In the genomic region with DNA sequence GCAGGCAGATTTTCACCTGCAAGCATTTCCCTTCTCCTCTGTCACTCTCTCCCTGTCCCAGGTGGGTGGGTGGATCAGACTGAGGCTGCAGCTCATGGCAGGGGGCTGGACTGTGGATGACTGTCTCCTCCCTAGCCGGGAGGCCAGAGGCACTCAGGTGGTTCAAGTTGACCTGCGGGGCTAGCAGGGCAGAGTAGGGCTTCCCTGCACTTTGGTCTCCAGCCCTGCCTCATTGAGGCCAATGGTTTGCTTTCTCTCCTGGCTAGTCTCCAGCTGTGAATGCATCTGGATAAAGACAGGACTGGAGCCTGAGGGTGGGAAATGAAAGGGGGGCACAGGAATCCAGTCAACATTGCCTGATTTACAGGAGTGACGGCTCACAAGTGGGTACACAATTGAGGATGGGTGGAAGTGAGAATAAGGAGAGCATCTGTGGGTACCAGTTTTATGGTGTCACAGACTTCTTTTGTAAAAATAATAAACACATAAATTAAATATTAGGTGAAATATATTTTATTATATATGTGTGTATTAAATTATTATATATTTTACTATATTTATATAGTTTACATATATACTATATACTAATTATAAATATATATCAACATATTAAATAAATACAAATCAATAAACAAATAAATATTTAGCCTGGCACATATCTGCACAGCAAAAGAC, we compare ENCODE assay signal across 1 cellular context.
TF ChIP-seq lines count a peak whose summit lies in the region.

No MANE protein-coding gene starts in this region.

TF ChIP-seq in HepG2, 621 proteins besides CTCF, POLR2A, EP300 and RAD21 (continued from another document and continues in another):
- TF ChIP-seq, protein P1, sequence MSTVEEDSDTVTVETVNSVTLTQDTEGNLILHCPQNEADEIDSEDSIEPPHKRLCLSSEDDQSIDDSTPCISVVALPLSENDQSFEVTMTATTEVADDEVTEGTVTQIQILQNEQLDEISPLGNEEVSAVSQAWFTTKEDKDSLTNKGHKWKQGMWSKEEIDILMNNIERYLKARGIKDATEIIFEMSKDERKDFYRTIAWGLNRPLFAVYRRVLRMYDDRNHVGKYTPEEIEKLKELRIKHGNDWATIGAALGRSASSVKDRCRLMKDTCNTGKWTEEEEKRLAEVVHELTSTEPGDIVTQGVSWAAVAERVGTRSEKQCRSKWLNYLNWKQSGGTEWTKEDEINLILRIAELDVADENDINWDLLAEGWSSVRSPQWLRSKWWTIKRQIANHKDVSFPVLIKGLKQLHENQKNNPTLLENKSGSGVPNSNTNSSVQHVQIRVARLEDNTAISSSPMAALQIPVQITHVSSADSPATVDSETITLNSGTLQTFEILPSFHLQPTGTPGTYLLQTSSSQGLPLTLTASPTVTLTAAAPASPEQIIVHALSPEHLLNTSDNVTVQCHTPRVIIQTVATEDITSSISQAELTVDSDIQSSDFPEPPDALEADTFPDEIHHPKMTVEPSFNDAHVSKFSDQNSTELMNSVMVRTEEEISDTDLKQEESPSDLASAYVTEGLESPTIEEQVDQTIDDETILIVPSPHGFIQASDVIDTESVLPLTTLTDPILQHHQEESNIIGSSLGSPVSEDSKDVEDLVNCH (CRISPR knock-in tag; IDR thresholded peaks at IDR 0.05), result no peak
- TF ChIP-seq, protein P2, sequence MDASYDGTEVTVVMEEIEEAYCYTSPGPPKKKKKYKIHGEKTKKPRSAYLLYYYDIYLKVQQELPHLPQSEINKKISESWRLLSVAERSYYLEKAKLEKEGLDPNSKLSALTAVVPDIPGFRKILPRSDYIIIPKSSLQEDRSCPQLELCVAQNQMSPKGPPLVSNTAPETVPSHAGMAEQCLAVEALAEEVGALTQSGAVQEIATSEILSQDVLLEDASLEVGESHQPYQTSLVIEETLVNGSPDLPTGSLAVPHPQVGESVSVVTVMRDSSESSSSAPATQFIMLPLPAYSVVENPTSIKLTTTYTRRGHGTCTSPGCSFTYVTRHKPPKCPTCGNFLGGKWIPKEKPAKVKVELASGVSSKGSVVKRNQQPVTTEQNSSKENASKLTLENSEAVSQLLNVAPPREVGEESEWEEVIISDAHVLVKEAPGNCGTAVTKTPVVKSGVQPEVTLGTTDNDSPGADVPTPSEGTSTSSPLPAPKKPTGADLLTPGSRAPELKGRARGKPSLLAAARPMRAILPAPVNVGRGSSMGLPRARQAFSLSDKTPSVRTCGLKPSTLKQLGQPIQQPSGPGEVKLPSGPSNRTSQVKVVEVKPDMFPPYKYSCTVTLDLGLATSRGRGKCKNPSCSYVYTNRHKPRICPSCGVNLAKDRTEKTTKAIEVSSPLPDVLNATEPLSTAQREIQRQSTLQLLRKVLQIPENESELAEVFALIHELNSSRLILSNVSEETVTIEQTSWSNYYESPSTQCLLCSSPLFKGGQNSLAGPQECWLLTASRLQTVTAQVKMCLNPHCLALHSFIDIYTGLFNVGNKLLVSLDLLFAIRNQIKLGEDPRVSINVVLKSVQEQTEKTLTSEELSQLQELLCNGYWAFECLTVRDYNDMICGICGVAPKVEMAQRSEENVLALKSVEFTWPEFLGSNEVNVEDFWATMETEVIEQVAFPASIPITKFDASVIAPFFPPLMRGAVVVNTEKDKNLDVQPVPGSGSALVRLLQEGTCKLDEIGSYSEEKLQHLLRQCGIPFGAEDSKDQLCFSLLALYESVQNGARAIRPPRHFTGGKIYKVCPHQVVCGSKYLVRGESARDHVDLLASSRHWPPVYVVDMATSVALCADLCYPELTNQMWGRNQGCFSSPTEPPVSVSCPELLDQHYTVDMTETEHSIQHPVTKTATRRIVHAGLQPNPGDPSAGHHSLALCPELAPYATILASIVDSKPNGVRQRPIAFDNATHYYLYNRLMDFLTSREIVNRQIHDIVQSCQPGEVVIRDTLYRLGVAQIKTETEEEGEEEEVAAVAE (CRISPR knock-in tag; IDR thresholded peaks at IDR 0.05; ENCODE audit: borderline replicate concordance), result no peak
- TF ChIP-seq PCBP2 (optimal IDR thresholded peaks at IDR 0.05; ENCODE audit: low read depth, low read length, poor library complexity, severe bottlenecking), result no peak
- TF ChIP-seq TBP (CRISPR knock-in tag; IDR thresholded peaks at IDR 0.05), result no peak
- TF ChIP-seq SP4 (CRISPR knock-in tag; IDR thresholded peaks at IDR 0.05), result 0 out of 2 replicates have a peak, but pooled peaks have one; percentile 17
- TF ChIP-seq ZNF7 (CRISPR knock-in tag; IDR thresholded peaks at IDR 0.05), result no peak
- TF ChIP-seq ZNF552 (CRISPR knock-in tag; IDR thresholded peaks at IDR 0.05; ENCODE audit: borderline replicate concordance), result no peak
- TF ChIP-seq, protein P3, sequence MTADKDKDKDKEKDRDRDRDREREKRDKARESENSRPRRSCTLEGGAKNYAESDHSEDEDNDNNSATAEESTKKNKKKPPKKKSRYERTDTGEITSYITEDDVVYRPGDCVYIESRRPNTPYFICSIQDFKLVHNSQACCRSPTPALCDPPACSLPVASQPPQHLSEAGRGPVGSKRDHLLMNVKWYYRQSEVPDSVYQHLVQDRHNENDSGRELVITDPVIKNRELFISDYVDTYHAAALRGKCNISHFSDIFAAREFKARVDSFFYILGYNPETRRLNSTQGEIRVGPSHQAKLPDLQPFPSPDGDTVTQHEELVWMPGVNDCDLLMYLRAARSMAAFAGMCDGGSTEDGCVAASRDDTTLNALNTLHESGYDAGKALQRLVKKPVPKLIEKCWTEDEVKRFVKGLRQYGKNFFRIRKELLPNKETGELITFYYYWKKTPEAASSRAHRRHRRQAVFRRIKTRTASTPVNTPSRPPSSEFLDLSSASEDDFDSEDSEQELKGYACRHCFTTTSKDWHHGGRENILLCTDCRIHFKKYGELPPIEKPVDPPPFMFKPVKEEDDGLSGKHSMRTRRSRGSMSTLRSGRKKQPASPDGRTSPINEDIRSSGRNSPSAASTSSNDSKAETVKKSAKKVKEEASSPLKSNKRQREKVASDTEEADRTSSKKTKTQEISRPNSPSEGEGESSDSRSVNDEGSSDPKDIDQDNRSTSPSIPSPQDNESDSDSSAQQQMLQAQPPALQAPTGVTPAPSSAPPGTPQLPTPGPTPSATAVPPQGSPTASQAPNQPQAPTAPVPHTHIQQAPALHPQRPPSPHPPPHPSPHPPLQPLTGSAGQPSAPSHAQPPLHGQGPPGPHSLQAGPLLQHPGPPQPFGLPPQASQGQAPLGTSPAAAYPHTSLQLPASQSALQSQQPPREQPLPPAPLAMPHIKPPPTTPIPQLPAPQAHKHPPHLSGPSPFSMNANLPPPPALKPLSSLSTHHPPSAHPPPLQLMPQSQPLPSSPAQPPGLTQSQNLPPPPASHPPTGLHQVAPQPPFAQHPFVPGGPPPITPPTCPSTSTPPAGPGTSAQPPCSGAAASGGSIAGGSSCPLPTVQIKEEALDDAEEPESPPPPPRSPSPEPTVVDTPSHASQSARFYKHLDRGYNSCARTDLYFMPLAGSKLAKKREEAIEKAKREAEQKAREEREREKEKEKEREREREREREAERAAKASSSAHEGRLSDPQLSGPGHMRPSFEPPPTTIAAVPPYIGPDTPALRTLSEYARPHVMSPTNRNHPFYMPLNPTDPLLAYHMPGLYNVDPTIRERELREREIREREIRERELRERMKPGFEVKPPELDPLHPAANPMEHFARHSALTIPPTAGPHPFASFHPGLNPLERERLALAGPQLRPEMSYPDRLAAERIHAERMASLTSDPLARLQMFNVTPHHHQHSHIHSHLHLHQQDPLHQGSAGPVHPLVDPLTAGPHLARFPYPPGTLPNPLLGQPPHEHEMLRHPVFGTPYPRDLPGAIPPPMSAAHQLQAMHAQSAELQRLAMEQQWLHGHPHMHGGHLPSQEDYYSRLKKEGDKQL (CRISPR knock-in tag; IDR thresholded peaks at IDR 0.05; ENCODE audit: low read depth), result no peak
- TF ChIP-seq ADNP (CRISPR knock-in tag; IDR thresholded peaks at IDR 0.05), result no peak
- TF ChIP-seq DMAP1 (CRISPR knock-in tag; IDR thresholded peaks at IDR 0.05), result no peak; the same call in 1 of the 2 replicates
- TF ChIP-seq ZNF883 (CRISPR knock-in tag; IDR thresholded peaks at IDR 0.05; ENCODE audit: not compliant biosample characterization), result no peak
- TF ChIP-seq SIN3A (IDR thresholded peaks at IDR 0.05; ENCODE audit: borderline replicate concordance, low read depth, low read length), result no peak
- no peak for TF ChIP-seq TCF12 (IDR thresholded peaks at IDR 0.05)
- TF ChIP-seq TCF12 (CRISPR knock-in tag; IDR thresholded peaks at IDR 0.05), result no peak
- TF ChIP-seq ISL2 (CRISPR knock-in tag; IDR thresholded peaks at IDR 0.05), result 0 out of 2 replicates have a peak, but pooled peaks have one; percentile 39
- no peak for TF ChIP-seq ZNF256 (CRISPR knock-in tag; conservative IDR thresholded peaks at IDR 0.05)
- no peak for TF ChIP-seq ZNF251 (CRISPR knock-in tag; IDR thresholded peaks at IDR 0.05)
- peak; percentile 75; the same call in 1 of the 2 replicates for TF ChIP-seq PHF21A (CRISPR knock-in tag; IDR thresholded peaks at IDR 0.05)
- TF ChIP-seq, protein P4, sequence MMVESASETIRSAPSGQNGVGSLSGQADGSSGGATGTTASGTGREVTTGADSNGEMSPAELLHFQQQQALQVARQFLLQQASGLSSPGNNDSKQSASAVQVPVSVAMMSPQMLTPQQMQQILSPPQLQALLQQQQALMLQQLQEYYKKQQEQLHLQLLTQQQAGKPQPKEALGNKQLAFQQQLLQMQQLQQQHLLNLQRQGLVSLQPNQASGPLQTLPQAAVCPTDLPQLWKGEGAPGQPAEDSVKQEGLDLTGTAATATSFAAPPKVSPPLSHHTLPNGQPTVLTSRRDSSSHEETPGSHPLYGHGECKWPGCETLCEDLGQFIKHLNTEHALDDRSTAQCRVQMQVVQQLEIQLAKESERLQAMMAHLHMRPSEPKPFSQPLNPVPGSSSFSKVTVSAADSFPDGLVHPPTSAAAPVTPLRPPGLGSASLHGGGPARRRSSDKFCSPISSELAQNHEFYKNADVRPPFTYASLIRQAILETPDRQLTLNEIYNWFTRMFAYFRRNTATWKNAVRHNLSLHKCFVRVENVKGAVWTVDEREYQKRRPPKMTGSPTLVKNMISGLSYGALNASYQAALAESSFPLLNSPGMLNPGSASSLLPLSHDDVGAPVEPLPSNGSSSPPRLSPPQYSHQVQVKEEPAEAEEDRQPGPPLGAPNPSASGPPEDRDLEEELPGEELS (CRISPR knock-in tag; IDR thresholded peaks at IDR 0.05), result peak; percentile 81
- TF ChIP-seq, protein P5, sequence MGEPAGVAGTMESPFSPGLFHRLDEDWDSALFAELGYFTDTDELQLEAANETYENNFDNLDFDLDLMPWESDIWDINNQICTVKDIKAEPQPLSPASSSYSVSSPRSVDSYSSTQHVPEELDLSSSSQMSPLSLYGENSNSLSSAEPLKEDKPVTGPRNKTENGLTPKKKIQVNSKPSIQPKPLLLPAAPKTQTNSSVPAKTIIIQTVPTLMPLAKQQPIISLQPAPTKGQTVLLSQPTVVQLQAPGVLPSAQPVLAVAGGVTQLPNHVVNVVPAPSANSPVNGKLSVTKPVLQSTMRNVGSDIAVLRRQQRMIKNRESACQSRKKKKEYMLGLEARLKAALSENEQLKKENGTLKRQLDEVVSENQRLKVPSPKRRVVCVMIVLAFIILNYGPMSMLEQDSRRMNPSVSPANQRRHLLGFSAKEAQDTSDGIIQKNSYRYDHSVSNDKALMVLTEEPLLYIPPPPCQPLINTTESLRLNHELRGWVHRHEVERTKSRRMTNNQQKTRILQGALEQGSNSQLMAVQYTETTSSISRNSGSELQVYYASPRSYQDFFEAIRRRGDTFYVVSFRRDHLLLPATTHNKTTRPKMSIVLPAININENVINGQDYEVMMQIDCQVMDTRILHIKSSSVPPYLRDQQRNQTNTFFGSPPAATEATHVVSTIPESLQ (CRISPR knock-in tag; conservative IDR thresholded peaks at IDR 0.05), result no peak
- TF ChIP-seq HNF1B (CRISPR knock-in tag; IDR thresholded peaks at IDR 0.05), result peak; percentile 63; the same call in 1 of the 2 replicates
- no peak for TF ChIP-seq ZNF672 (CRISPR knock-in tag; IDR thresholded peaks at IDR 0.05)
- no peak for TF ChIP-seq ZNF20 (CRISPR knock-in tag; IDR thresholded peaks at IDR 0.05)
- no peak for TF ChIP-seq ZNF605 (CRISPR knock-in tag; IDR thresholded peaks at IDR 0.05)
- no peak for TF ChIP-seq U2AF2 (IDR thresholded peaks at IDR 0.05; ENCODE audit: low read depth, low read length)
- TF ChIP-seq MNT (IDR thresholded peaks at IDR 0.05), result no peak
- no peak for TF ChIP-seq ZNF772 (CRISPR knock-in tag; IDR thresholded peaks at IDR 0.05)
- TF ChIP-seq ZNF441 (CRISPR knock-in tag; IDR thresholded peaks at IDR 0.05; ENCODE audit: borderline replicate concordance), result no peak; the same call in 1 of the 2 replicates
- TF ChIP-seq NCOA1 (CRISPR knock-in tag; IDR thresholded peaks at IDR 0.05), result no peak
- TF ChIP-seq UBTF (CRISPR knock-in tag; IDR thresholded peaks at IDR 0.05), result no peak
